ENCODE assay signal across 8 cellular contexts in the genomic region with DNA sequence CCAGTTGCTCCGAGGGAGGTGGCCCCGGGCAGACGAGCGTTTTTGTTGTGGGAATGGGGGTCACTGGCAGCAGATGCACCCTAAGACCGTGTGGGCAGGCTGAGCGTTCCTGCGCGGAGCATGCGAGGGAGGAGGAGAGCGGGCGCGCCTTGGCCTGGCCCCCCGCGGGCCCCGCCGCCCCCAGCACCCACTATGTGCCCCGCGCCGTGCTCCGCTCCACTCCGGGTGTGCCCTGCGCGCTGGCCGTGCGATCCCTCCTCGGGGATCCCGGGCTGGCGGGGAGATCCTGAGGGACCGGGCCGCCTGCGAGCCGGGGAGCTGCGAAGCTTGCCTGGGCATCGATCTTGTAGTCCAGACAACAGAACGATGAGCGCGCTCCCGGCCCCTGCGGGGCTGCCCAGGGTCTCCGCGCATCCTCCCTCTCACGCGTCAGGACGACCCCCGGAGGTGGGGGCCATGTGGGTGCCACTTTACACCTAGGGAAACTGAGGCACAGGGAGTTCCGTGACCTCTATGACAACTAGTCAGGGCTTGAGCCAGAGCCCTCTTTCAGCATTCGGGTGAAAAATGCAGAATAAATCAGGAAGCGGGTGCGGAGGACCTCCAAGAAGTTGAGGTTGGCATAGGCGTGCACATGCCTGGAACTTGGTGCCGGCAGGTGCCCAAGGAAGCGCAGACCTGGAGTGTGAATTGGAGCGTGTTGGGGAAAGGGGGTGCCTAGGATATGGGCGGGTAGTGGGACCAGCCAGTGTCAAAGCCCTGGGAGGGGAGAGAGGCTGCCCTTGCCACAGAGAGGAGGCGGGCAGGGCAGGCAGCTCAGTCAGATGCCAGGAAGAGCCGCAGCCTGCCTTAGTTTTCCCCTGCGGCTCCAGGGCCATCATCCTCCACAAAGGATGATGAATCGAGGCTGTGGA. TPM values are rescaled to one million over a fixed set of nuclear protein-coding genes. Genes with fewer than 3 reads are reported as not detected.
A peak's percentile ranks its signal among the peaks of the same experiment; 100 is the strongest.
DNase-seq lines count a peak whose midpoint lies in the region; ATAC-seq and TF ChIP-seq lines count a peak whose summit lies in the region.

No MANE protein-coding gene starts in this region.

- intact Hi-C loops in CD14-positive monocyte (cut with micrococcal nuclease) = loop anchor here (5.0 to 10.0 kb wide), 4 partner anchors 58 to 248 kb away; partner anchors contain the start of genes C11orf24 (in 1 of the 2), CHKA (in 1 of the 2), PPP6R3 (in 1 of the 2) and UNC93B1 (in 1 of the 2)
- intact Hi-C loops in left ventricle myocardium inferior (cut with micrococcal nuclease) = no loop called here
- intact Hi-C loops in gastrocnemius medialis (cut with DNase I; ENCODE audit: low total_unique reads) = loop anchor here (2.0 to 10.0 kb wide), 2 partner anchors 624 to 690 kb away; partner anchors contain the start of genes IGHMBP2 and MRPL21

- H3K36me3 ChIP-seq in left ventricle myocardium inferior = no peaks in the 10 kb centered on the region
- H3K36me3 ChIP-seq in gastrocnemius medialis = no peaks in the 10 kb centered on the region

- TF ChIP-seq CTCF in CD14-positive monocyte (IDR thresholded peaks at IDR 0.05) (no peak), left ventricle myocardium inferior (IDR thresholded peaks at IDR 0.05; ENCODE audit: borderline replicate concordance) (no peak), gastrocnemius medialis (IDR thresholded peaks at IDR 0.05 in 4 of 5, conservative IDR thresholded peaks at IDR 0.05 in 1 of 5) (no peak)

- H3K27ac ChIP-seq in left ventricle myocardium inferior (replicated peaks) (peak overlapping the region; percentile 100), gastrocnemius medialis (peak overlapping the region; percentile 89 to 100 (median 96))

- H3K9me3 ChIP-seq in left ventricle myocardium inferior (replicated peaks) = no peaks in the 10 kb centered on the region
- H3K9me3 ChIP-seq in gastrocnemius medialis = no peaks in the 10 kb centered on the region

- in situ Hi-C loops in gastrocnemius medialis (cut with MboI; ENCODE audit: low sequenced_read_pairs in 4 of 4) = no loop called here

- H3K9me3 Mint-ChIP-seq in CD14-positive monocyte = peaks cover 0 to 2% (median 0%) of the 10 kb centered on the region in 7 donors
- H3K9me3 Mint-ChIP-seq in activated T-cell treated with anti-CD3 and anti-CD28 coated beads, Interleukin-2, amount 50 U/mL, for 72 hours = no peaks in the 10 kb centered on the region

- no peak for TF ChIP-seq POLR2A in gastrocnemius medialis (IDR thresholded peaks at IDR 0.05)

- H3K27me3 Mint-ChIP-seq in CD14-positive monocyte (ENCODE audit: low read depth in 3 of 3) = peaks cover 19 to 29% (median 21%) of the 10 kb centered on the region in 3 donors
- H3K27me3 Mint-ChIP-seq in activated T-cell treated with anti-CD3 and anti-CD28 coated beads, Interleukin-2, amount 50 U/mL, for 72 hours (ENCODE audit: low read depth) = peaks cover 11% of the 10 kb centered on the region

- DNase-seq in CD14-positive monocyte (ENCODE audit: low spot score) (no peak), left ventricle myocardium inferior (no peak), gastrocnemius medialis (peak in 1 of 2 donors; percentile 31), amniotic stem cell (lab: John Stamatoyannopoulos, UW) (no peak)
- DNase-seq in activated T-cell treated with anti-CD3 and anti-CD28 coated beads, Interleukin-2, amount 50 U/mL, for 72 hours = peak; percentile 21 to 26
- no peak for DNase-seq in effector CD4-positive, alpha-beta T cell

- H3K4me3 Mint-ChIP-seq in CD14-positive monocyte = peak overlapping the region; percentile 81 to 87
- H3K4me3 Mint-ChIP-seq in activated T-cell treated with anti-CD3 and anti-CD28 coated beads, Interleukin-2, amount 50 U/mL, for 72 hours = peak overlapping the region; percentile 80 to 84

- H3K4me1 ChIP-seq in left ventricle myocardium inferior (peaks cover 62% of the 10 kb centered on the region), gastrocnemius medialis (peaks cover 33 to 34% of the 10 kb centered on the region in 2 donors)

- ATAC-seq in HG02642 (IDR thresholded peaks at IDR 0.05; ENCODE audit: poor library complexity, unreplicated experiment) = peak; percentile 7
- ATAC-seq in activated T-cell treated with anti-CD3 and anti-CD28 coated beads, Interleukin-2, amount 50 U/mL, for 72 hours (replicated peaks in 1 of 2) = peak; percentile 10 to 29
- no peak for ATAC-seq in gastrocnemius medialis
- no peak for ATAC-seq in HG02840 (IDR thresholded peaks at IDR 0.05; ENCODE audit: low FRiP score, unreplicated experiment)

- H3K27me3 ChIP-seq in left ventricle myocardium inferior (ENCODE audit: low read depth) (no peaks in the 10 kb centered on the region), gastrocnemius medialis (no peaks in the 10 kb centered on the region)

- peak overlapping the region in 4 of 7 donors; percentile 40 to 91 (median 84) for H3K27ac Mint-ChIP-seq in CD14-positive monocyte
- H3K27ac Mint-ChIP-seq in activated T-cell treated with anti-CD3 and anti-CD28 coated beads, Interleukin-2, amount 50 U/mL, for 72 hours = peak overlapping the region; percentile 76

- H3K36me3 Mint-ChIP-seq in CD14-positive monocyte = no peaks in the 10 kb centered on the region
- H3K36me3 Mint-ChIP-seq in activated T-cell treated with anti-CD3 and anti-CD28 coated beads, Interleukin-2, amount 50 U/mL, for 72 hours (ENCODE audit: insufficient read depth in 2 of 2) = peaks cover 2 to 5% of the 10 kb centered on the region in 2 donors

- H3K4me3 ChIP-seq in left ventricle myocardium inferior (peak overlapping the region; percentile 94), gastrocnemius medialis (peak overlapping the region; percentile 69 to 99 (median 91))

- peaks cover 41% of the 10 kb centered on the region for H3K4me1 Mint-ChIP-seq in CD14-positive monocyte
- peaks cover 34% of the 10 kb centered on the region for H3K4me1 Mint-ChIP-seq in activated T-cell treated with anti-CD3 and anti-CD28 coated beads, Interleukin-2, amount 50 U/mL, for 72 hours (ENCODE audit: low read depth)

RNA-seq across cellular contexts. Expression of gene KMT5B, which starts 1.3 kb away (rescaled TPM):
- polyA plus RNA-seq in CD14-positive monocyte = 10 to 100 TPM; 12.2 to 22.0 TPM
- total RNA-seq in activated T-cell treated with anti-CD3 and anti-CD28 coated beads, Interleukin-2, amount 50 U/mL, for 72 hours = 10 to 100 TPM; 26.9 to 34.1 TPM
- total RNA-seq in left ventricle myocardium inferior (24.3 TPM), gastrocnemius medialis (10 to 100 TPM; 17.3 to 21.0 (median 19.2) TPM)

RNA-seq across cellular contexts. Expression of gene C11orf24, which starts 57.3 kb away (rescaled TPM):
- polyA plus RNA-seq in CD14-positive monocyte = 10 to 100 TPM in 1 of 2 donors, 1 to 10 TPM in 1; 9.5 to 12.6 TPM
- 10 to 100 TPM; 24.7 to 28.4 TPM for total RNA-seq in activated T-cell treated with anti-CD3 and anti-CD28 coated beads, Interleukin-2, amount 50 U/mL, for 72 hours
- total RNA-seq in left ventricle myocardium inferior (28.6 TPM), gastrocnemius medialis (10 to 100 TPM in 2 of 4 donors, 1 to 10 TPM in 2; 8.1 to 19.3 (median 10.6) TPM)

Comparison
In these comparisons a context has a peak if more than half of its experiments do, and no peak if none do; other contexts are left out.
1. DNase-seq: peak in activated T-cell treated with anti-CD3 and anti-CD28 coated beads, Interleukin-2, amount 50 U/mL, for 72 hours (2 of 2); none in CD14-positive monocyte (single experiment), left ventricle myocardium inferior (single experiment), amniotic stem cell (single experiment) and effector CD4-positive, alpha-beta T cell (single experiment).
2. ATAC-seq: peak in HG02642 (single experiment) and activated T-cell treated with anti-CD3 and anti-CD28 coated beads, Interleukin-2, amount 50 U/mL, for 72 hours (2 of 2); none in gastrocnemius medialis (0 of 2) and HG02840 (single experiment).